In the genomic region with DNA sequence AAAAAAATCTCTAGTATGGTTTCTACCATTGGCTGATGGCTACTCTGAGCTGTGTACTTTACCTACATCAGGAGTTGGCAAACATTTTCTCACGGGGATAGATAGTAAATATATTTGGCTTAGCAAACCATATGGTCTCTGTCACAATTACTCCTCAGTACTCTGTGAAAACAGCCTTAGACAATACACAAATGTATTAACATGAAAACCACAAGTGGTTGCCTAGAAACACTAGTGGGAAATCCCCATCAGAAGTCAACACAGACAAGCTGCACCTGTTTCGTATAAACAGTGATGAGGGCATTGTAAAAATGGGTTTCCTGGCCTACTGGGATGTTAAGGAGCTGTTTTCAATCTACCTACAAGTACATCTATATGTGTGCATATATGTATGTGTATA, we compare ENCODE assay signal across 7 cellular contexts.
DNase-seq lines count a peak whose midpoint lies in the region; ATAC-seq and TF ChIP-seq lines count a peak whose summit lies in the region.

No MANE protein-coding gene starts in this region.

- TF ChIP-seq CTCF in mucosa of descending colon (IDR thresholded peaks at IDR 0.05): no peak

- DNase-seq in NCI-H524 treated with DMSO at 0.1 percent for 48 hours (lab: John Stamatoyannopoulos, UW): peak; percentile 63
- DNase-seq in mucosa of descending colon: peak in 1 of 3 donors; percentile 24
- DNase-seq in activated CD4-positive, alpha-beta T cell treated with anti-CD3 and anti-CD28 coated beads for 1 hour: no peak
- no peak for DNase-seq in hypothalamus (lab: John Stamatoyannopoulos, UW)
- DNase-seq in 8988T: no peak

- ATAC-seq in GM19328 (IDR thresholded peaks at IDR 0.05; ENCODE audit: unreplicated experiment) (peak; percentile 100), HG03135 (IDR thresholded peaks at IDR 0.05; ENCODE audit: unreplicated experiment) (peak; percentile 100), mucosa of descending colon (peak; percentile 87)

- no peaks in the 10 kb centered on the region for H3K4me1 ChIP-seq in mucosa of descending colon (ENCODE audit: low read depth)

- H3K9me3 ChIP-seq in mucosa of descending colon: no peaks in the 10 kb centered on the region

- no peak overlapping the region for H3K4me3 ChIP-seq in mucosa of descending colon

- H3K36me3 ChIP-seq in mucosa of descending colon (ENCODE audit: low read depth): no peaks in the 10 kb centered on the region

- intact Hi-C loops in mucosa of descending colon (cut with DNase I, micrococcal nuclease): no loop called here
